8 cellular contexts compared by ENCODE assay signal in genomic region chr3:36876181-36876936, GRCh38.
A peak's percentile ranks its signal among the peaks of the same experiment; 100 is the strongest.
DNase-seq lines count a peak whose midpoint lies in the region; ATAC-seq, FAIRE-seq and TF ChIP-seq lines count a peak whose summit lies in the region.

No MANE protein-coding gene starts in this region.

- ATAC-seq in HG02763 (IDR thresholded peaks at IDR 0.05; ENCODE audit: unreplicated experiment) = peak; percentile 98
- peak; percentile 71 to 81 (median 76) for ATAC-seq in right lobe of liver

- BruUV-seq in A673 (replicated peaks; lab: Mats Ljungman, UMichigan) = no TSS peak

- CTCF ChIA-PET in A673 (lab: Charles Lee) = no interaction called here

- no peaks in the 10 kb centered on the region for H3K9me3 ChIP-seq in OCI-LY3 (ENCODE audit: insufficient read depth, low read length)
- H3K9me3 ChIP-seq in right lobe of liver = no peaks in the 10 kb centered on the region
- H3K9me3 ChIP-seq in A673 (ENCODE audit: low read depth, low read length, poor library complexity, severe bottlenecking) = no peaks in the 10 kb centered on the region

- H2AFZ ChIP-seq in OCI-LY3 (ENCODE audit: low read depth, low read length) = peak overlapping the region; percentile 34

- POLR2A ChIA-PET in A673 (lab: Charles Lee; ENCODE audit: low non-redundant PET) = no interaction called here

- 65% methylated on average over 7 of the region's 7 CpGs for WGBS in right lobe of liver (ENCODE audit: insufficient coverage, low coverage, low lambda C conversion rate, missing lambda C conversion rate)

- peaks cover 2% of the 10 kb centered on the region for H3K36me3 ChIP-seq in OCI-LY3 (replicated peaks; ENCODE audit: low read depth, low read length)
- H3K36me3 ChIP-seq in right lobe of liver = no peaks in the 10 kb centered on the region
- no peaks in the 10 kb centered on the region for H3K36me3 ChIP-seq in A673 (ENCODE audit: insufficient read depth, low read length, poor library complexity, severe bottlenecking)

- peak overlapping the region; percentile 67 for H3K27ac ChIP-seq in OCI-LY3 (ENCODE audit: low read length)
- H3K27ac ChIP-seq in right lobe of liver = peak overlapping the region in 1 of 3 donors; percentile 47
- H3K27ac ChIP-seq in A673 (ENCODE audit: low read depth, low read length, poor library complexity, severe bottlenecking) = no peak overlapping the region

- H3K79me2 ChIP-seq in OCI-LY3 (ENCODE audit: low read length) = peaks cover 4% of the 10 kb centered on the region; the same call in 1 of the 2 replicates

- H3K4me1 ChIP-seq in OCI-LY3 (ENCODE audit: low read length) (peaks cover 20% of the 10 kb centered on the region), right lobe of liver (peaks cover 0 to 3% (median 0%) of the 10 kb centered on the region in 4 donors), A673 (ENCODE audit: insufficient read depth, low read length, poor library complexity, severe bottlenecking) (no peaks in the 10 kb centered on the region)

- TF ChIP-seq CTCF in OCI-LY3 (IDR thresholded peaks at IDR 0.05; ENCODE audit: low read depth, low read length) (no peak), right lobe of liver (IDR thresholded peaks at IDR 0.05) (no peak), A673 (conservative IDR thresholded peaks at IDR 0.05; ENCODE audit: low read depth, low read length) (no peak)

- no peak for FAIRE-seq in HTR-8/SVneo (lab: Jason Lieb, UNC)

- intact Hi-C loops in right lobe of liver (cut with DNase I) (no loop called here), A673 (cut with micrococcal nuclease; ENCODE audit: unreplicated experiment) (no loop called here)

- no peaks in the 10 kb centered on the region for H4K20me1 ChIP-seq in OCI-LY3 (ENCODE audit: insufficient read depth, low read length)

- peak overlapping the region; percentile 84 for H3K4me2 ChIP-seq in OCI-LY3 (ENCODE audit: low read length)

- H3K9ac ChIP-seq in OCI-LY3 (ENCODE audit: low read length) = peak overlapping the region; percentile 46

- H3K27me3 ChIP-seq in OCI-LY3 (ENCODE audit: low read depth, low read length) (no peaks in the 10 kb centered on the region), right lobe of liver (no peaks in the 10 kb centered on the region), A673 (replicated peaks; ENCODE audit: insufficient read depth, low read depth, low read length, poor library complexity) (no peaks in the 10 kb centered on the region)

- no peak for TF ChIP-seq POLR2A in right lobe of liver (IDR thresholded peaks at IDR 0.05)

- peak; percentile 73 for DNase-seq in activated CD8-positive, alpha-beta memory T cell treated with anti-CD3 and anti-CD28 coated beads for 24 hours
- no peak for DNase-seq in activated CD8-positive, alpha-beta memory T cell treated with anti-CD3 and anti-CD28 coated beads, Interleukin-2, amount 50 U/mL, for 4 hours
- DNase-seq in right lobe of liver (no peak), A673 (ENCODE audit: low spot score) (no peak), SW 1271 (lab: John Stamatoyannopoulos, UW) (no peak), HTR-8/SVneo (ENCODE audit: insufficient read length, low spot score) (no peak)

- H3K4me3 ChIP-seq in OCI-LY3 (ENCODE audit: low read length) (peak overlapping the region; percentile 64), right lobe of liver (no peak overlapping the region), A673 (ENCODE audit: low read depth, low read length, poor library complexity, severe bottlenecking) (no peak overlapping the region)
